Comparison of ENCODE assay signal across 1 cellular context in the genomic region with DNA sequence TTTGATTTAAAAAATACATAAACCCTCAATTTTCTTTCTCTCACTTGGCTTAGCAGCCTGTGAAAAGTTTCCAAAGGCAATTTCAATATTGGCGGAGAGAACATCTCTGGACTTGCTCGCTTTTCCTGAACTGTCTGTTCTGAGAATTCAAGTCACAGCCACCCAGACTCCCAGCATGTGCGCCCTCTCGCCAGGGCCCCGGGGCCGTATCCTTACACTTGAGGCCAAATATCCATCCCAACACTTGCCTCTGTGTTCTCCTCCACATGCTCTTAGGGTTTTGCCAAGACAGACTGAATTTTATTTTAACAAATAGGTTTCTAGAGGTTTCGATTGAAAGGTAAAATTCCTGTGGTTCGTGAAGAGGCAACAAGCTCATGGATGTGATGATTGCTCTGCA.
TF ChIP-seq lines count a peak whose summit lies in the region.

No MANE protein-coding gene starts in this region.

TF ChIP-seq in GM12878, 131 proteins besides CTCF, POLR2A, EP300 and RAD21:
- no peak for TF ChIP-seq ZNF217 (IDR thresholded peaks at IDR 0.05)
- TF ChIP-seq NBN (IDR thresholded peaks at IDR 0.05) = no peak
- TF ChIP-seq PKNOX1 (IDR thresholded peaks at IDR 0.05) = no peak
- TF ChIP-seq ZNF24 (IDR thresholded peaks at IDR 0.05) = no peak
- TF ChIP-seq RCOR1 (conservative IDR thresholded peaks at IDR 0.05; ENCODE audit: low read depth, low read length) = no peak
- TF ChIP-seq, protein P1, sequence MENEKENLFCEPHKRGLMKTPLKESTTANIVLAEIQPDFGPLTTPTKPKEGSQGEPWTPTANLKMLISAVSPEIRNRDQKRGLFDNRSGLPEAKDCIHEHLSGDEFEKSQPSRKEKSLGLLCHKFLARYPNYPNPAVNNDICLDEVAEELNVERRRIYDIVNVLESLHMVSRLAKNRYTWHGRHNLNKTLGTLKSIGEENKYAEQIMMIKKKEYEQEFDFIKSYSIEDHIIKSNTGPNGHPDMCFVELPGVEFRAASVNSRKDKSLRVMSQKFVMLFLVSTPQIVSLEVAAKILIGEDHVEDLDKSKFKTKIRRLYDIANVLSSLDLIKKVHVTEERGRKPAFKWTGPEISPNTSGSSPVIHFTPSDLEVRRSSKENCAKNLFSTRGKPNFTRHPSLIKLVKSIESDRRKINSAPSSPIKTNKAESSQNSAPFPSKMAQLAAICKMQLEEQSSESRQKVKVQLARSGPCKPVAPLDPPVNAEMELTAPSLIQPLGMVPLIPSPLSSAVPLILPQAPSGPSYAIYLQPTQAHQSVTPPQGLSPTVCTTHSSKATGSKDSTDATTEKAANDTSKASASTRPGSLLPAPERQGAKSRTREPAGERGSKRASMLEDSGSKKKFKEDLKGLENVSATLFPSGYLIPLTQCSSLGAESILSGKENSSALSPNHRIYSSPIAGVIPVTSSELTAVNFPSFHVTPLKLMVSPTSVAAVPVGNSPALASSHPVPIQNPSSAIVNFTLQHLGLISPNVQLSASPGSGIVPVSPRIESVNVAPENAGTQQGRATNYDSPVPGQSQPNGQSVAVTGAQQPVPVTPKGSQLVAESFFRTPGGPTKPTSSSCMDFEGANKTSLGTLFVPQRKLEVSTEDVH (IDR thresholded peaks at IDR 0.05; ENCODE audit: low read depth, partially characterized antibody) = no peak
